9 cellular contexts compared by ENCODE assay signal in genomic region chr1:28112388-28113311, GRCh38. TPM values are rescaled to one million over a fixed set of nuclear protein-coding genes. Genes with fewer than 3 reads are reported as not detected.
A peak's percentile ranks its signal among the peaks of the same experiment; 100 is the strongest.
DNase-seq lines count a peak whose midpoint lies in the region; ATAC-seq and TF ChIP-seq lines count a peak whose summit lies in the region.
"Had no signal": no experiment of that assay in that cellular context is flagged by ENCODE, and none has a peak within 500 bp of the region (broad histone marks: within the 10 kb centered on the region; RNA-seq: fewer than 3 reads in every experiment).

No MANE protein-coding gene starts in this region.

- H3K27me3 ChIP-seq in PC-3 (ENCODE audit: low read length), result no peaks in the 10 kb centered on the region
- H3K27me3 ChIP-seq in stomach, result no peaks in the 10 kb centered on the region
- H3K27me3 ChIP-seq: BLaER1 had no signal

- peak overlapping the region; percentile 45 for H3K4me2 ChIP-seq in PC-3 (ENCODE audit: low read length)
- H3K4me2 ChIP-seq: BLaER1 had no signal

- no peak overlapping the region for H3K4me3 ChIP-seq in PC-3 (ENCODE audit: low read length)
- no peak overlapping the region for H3K4me3 ChIP-seq in fibroblast of the aortic adventitia (ENCODE audit: low read depth, low read length)
- no peak overlapping the region for H3K4me3 ChIP-seq in stomach
- H3K4me3 ChIP-seq: BLaER1 had no signal

- H3K36me3 ChIP-seq in PC-3 (ENCODE audit: low read depth, low read length), result no peaks in the 10 kb centered on the region
- no peaks in the 10 kb centered on the region for H3K36me3 ChIP-seq in stomach
- H3K36me3 ChIP-seq: BLaER1 had no signal

- H3K9me3 ChIP-seq in PC-3 (ENCODE audit: low read length), result no peaks in the 10 kb centered on the region
- H3K9me3 ChIP-seq in stomach, result no peaks in the 10 kb centered on the region
- H3K9me3 ChIP-seq: BLaER1 had no signal

- ATAC-seq in PC-3, result peak; percentile 72
- ATAC-seq in GM21723 (IDR thresholded peaks at IDR 0.05; ENCODE audit: unreplicated experiment), result no peak

- no peak for TF ChIP-seq POLR2A in stomach (IDR thresholded peaks at IDR 0.05)

- POLR2A ChIA-PET in PC-3 (lab: Charles Lee; ENCODE audit: unreplicated experiment), result interaction anchor here (0.5 kb wide), 1 partner anchor 97 kb away, joined by 3 read pairs; no protein-coding TSS in a partner anchor
- POLR2A ChIA-PET in activated CD4-positive, alpha-beta memory T cell treated with anti-CD3 and anti-CD28 coated beads for 36 hours (lab: Charles Lee), result interaction anchor here (0.6 kb wide), 1 partner anchor 16 kb away, joined by 3 read pairs; no protein-coding TSS in a partner anchor

- no TSS peak for BruUV-seq in PC-3 (replicated peaks; lab: Mats Ljungman, UMichigan)

- DNase-seq in NCI-H82 (lab: John Stamatoyannopoulos, UW) (peak; percentile 40), NCI-H82 treated with DMSO at 0.1 percent for 48 hours (lab: John Stamatoyannopoulos, UW; ENCODE audit: unreplicated experiment) (no peak), PC-3 (peak; percentile 93), fibroblast of the aortic adventitia (ENCODE audit: low read depth) (peak; percentile 37), stomach (peak; percentile 56), middle frontal gyrus (ENCODE audit: extremely low spot score, low spot score) (no peak)
- DNase-seq in activated CD4-positive, alpha-beta memory T cell treated with anti-CD3 and anti-CD28 coated beads for 36 hours, result no peak

- no peaks in the 10 kb centered on the region for H4K20me1 ChIP-seq in PC-3 (ENCODE audit: low read length)
- H4K20me1 ChIP-seq: BLaER1 had no signal

- WGBS in stomach, 5 donors, result 70 to 81% (median 77%) methylated on average over 6 of the region's 6 CpGs

- no peak overlapping the region for H3K27ac Mint-ChIP-seq in activated CD4-positive, alpha-beta memory T cell treated with anti-CD3 and anti-CD28 coated beads for 36 hours

- no peaks in the 10 kb centered on the region for H3K9me2 ChIP-seq in PC-3 (replicated peaks; ENCODE audit: low read length)

- no peaks in the 10 kb centered on the region for H3K36me3 Mint-ChIP-seq in activated CD4-positive, alpha-beta memory T cell treated with anti-CD3 and anti-CD28 coated beads for 36 hours

- no peaks in the 10 kb centered on the region for H3K9me3 Mint-ChIP-seq in activated CD4-positive, alpha-beta memory T cell treated with anti-CD3 and anti-CD28 coated beads for 36 hours

- peak overlapping the region; percentile 99 for H3K27ac ChIP-seq in PC-3 (ENCODE audit: low read length)
- H3K27ac ChIP-seq in stomach, result peak overlapping the region in 2 of 5 donors; percentile 40 to 65
- H3K27ac ChIP-seq: BLaER1 had no signal

- H2AFZ ChIP-seq in PC-3 (ENCODE audit: low read length), result peak overlapping the region; percentile 30; the same call in 1 of the 2 replicates

- peaks cover 3% of the 10 kb centered on the region for H3F3A ChIP-seq in PC-3 (ENCODE audit: low read length, unreplicated experiment)

- H3K4me1 Mint-ChIP-seq in activated CD4-positive, alpha-beta memory T cell treated with anti-CD3 and anti-CD28 coated beads for 36 hours (ENCODE audit: low read depth), result peaks cover 7% of the 10 kb centered on the region

- TF ChIP-seq CTCF in PC-3 (conservative IDR thresholded peaks at IDR 0.05; ENCODE audit: low read depth, low read length) (peak; percentile 63), fibroblast of the aortic adventitia (IDR thresholded peaks at IDR 0.05; ENCODE audit: insufficient read depth, low read length) (no peak), stomach (IDR thresholded peaks at IDR 0.05) (no peak)

- peaks cover 5% of the 10 kb centered on the region for H3K27me3 Mint-ChIP-seq in activated CD4-positive, alpha-beta memory T cell treated with anti-CD3 and anti-CD28 coated beads for 36 hours

- H3K4me3 Mint-ChIP-seq in activated CD4-positive, alpha-beta memory T cell treated with anti-CD3 and anti-CD28 coated beads for 36 hours, result no peak overlapping the region

- H3K4me1 ChIP-seq in PC-3 (ENCODE audit: insufficient read depth, low read length), result peaks cover 36% of the 10 kb centered on the region
- peaks cover 0 to 23% (median 0%) of the 10 kb centered on the region in 4 donors for H3K4me1 ChIP-seq in stomach

- no peak for TF ChIP-seq EP300 in stomach (IDR thresholded peaks at IDR 0.05)

- H3K9ac ChIP-seq in PC-3 (ENCODE audit: low read length), result peak overlapping the region; percentile 75
- H3K9ac ChIP-seq: BLaER1 had no signal

- CTCF ChIA-PET in PC-3 (lab: Charles Lee), result interaction anchor here (0.6 kb wide), 1 partner anchor 151 kb away, joined by 6 read pairs; no protein-coding TSS in a partner anchor
- CTCF ChIA-PET in activated CD4-positive, alpha-beta memory T cell treated with anti-CD3 and anti-CD28 coated beads for 36 hours (lab: Charles Lee), result interaction anchor here (0.6 to 3.5 kb wide), 6 partner anchors 11 to 96 kb away, joined by 3 to 13 read pairs (median 3); no protein-coding TSS in a partner anchor

- H3K79me2 ChIP-seq in PC-3 (ENCODE audit: low read length), result no peaks in the 10 kb centered on the region

- intact Hi-C loops in PC-3 (cut with micrococcal nuclease) (no loop called here), stomach (cut with DNase I; ENCODE audit: low total_unique reads) (no loop called here)
- intact Hi-C loops in activated CD4-positive, alpha-beta memory T cell treated with anti-CD3 and anti-CD28 coated beads for 36 hours (cut with micrococcal nuclease), result loop anchor here (2.0 kb wide), 1 partner anchor 56 kb away; no protein-coding TSS in a partner anchor

RNA-seq across cellular contexts. Expression of gene EYA3, which starts 24.2 kb away (rescaled TPM):
- 17.1 and 17.3 TPM in 2 replicates for total RNA-seq in PC-3 (2014; rRNA removed)
- total RNA-seq in fibroblast of the aortic adventitia (ENCODE audit: low replicate concordance), result 12.3 and 21.9 TPM in 2 replicates
- total RNA-seq in stomach, result 10 to 100 TPM; 11.1 to 38.2 (median 14.5) TPM
- polyA plus RNA-seq in stomach, result 1 to 10 TPM; 2.9 to 3.6 (median 3.6) TPM
- total RNA-seq in activated CD4-positive, alpha-beta memory T cell treated with anti-CD3 and anti-CD28 coated beads for 36 hours, result 10 to 100 TPM; 26.4 to 27.4 TPM

Comparison
In these comparisons a context has a peak if more than half of its experiments do, and no peak if none do; other contexts are left out.
1. DNase-seq: peak in NCI-H82 (single experiment), PC-3 (single experiment), fibroblast of the aortic adventitia (single experiment) and stomach (single experiment); none in NCI-H82 treated with DMSO at 0.1 percent for 48 hours (single experiment), activated CD4-positive, alpha-beta memory T cell treated with anti-CD3 and anti-CD28 coated beads for 36 hours (single experiment) and middle frontal gyrus (single experiment).